Comparison of ENCODE assay signal across 23 cellular contexts in the genomic region with DNA sequence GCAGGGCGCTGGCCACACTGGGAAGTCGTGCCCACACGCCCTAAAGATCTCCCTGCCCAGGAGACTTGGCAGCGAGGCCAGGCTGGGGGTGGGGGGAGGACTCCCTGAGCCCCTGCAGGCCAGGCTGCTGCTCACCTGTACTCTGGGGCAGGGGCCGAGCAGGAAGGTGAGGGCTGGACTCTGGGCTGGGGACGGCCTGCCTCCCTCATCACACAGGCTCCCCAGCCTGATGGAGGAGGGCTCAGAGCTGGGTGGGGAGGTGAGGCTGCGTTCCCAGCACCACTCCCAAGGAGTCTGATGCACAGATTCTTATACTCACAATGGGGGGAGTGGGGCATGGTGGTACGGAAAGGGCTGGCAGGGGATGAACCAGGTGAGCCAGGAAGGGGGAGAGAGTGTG.
DNase-seq lines count a peak whose midpoint lies in the region; ATAC-seq and FAIRE-seq lines count a peak whose summit lies in the region.
"Had no signal": no experiment of that assay in that cellular context is flagged by ENCODE, and none has a peak within 500 bp of the region (broad histone marks: within the 10 kb centered on the region; RNA-seq: fewer than 3 reads in every experiment).

No MANE protein-coding gene starts in this region.

- H3K4me3 ChIP-seq in HAP-1 (peak overlapping the region; percentile 43), MG63 (no peak overlapping the region)
- H3K4me3 ChIP-seq: cardiac muscle cell, GM12878 had no signal

- no peak for DNase-seq in activated T-cell treated with anti-CD3 and anti-CD28 coated beads, Interleukin-2, amount 50 U/mL, for 24 hours
- DNase-seq in activated T-cell treated with anti-CD3 and anti-CD28 coated beads for 4 hours (no peak), HAP-1 (ENCODE audit: low spot score in 2 of 2) (no peak), MG63 (no peak), urothelium cell line (ENCODE audit: low spot score) (no peak), globus pallidus (ENCODE audit: low spot score) (no peak)
- DNase-seq in activated CD8-positive, alpha-beta T cell treated with anti-CD3 and anti-CD28 coated beads, Interleukin-2, amount 10 ng/mL, durations not matched to agents 7 days and 5 days: no peak
- no peak for DNase-seq in natural killer cell treated with Interleukin-12 subunit alpha and Interleukin-12 subunit beta and Interleukin-15 and Interleukin-18, amount 100 ng/mL, for 72 hours (ENCODE audit: low spot score)
- DNase-seq: activated gamma-delta T cell; amygdala; C1 segment of cervical spinal cord; Karpas-422; NCI-H1092 treated with DMSO at 0.1 percent for 48 hours; NCI-H2107; occipital lobe; retina; SK-N-SH; stimulated activated CD8-positive, alpha-beta memory T cell treated with anti-CD3 and anti-CD28 coated beads, Interleukin-4, amount 100 ng/mL, for 48 hours; T1000 had no signal

- peak overlapping the region; percentile 54 for H3K4me3 Mint-ChIP-seq in activated T-cell treated with anti-CD3 and anti-CD28 coated beads, Interleukin-2, amount 50 U/mL, for 24 hours
- peak overlapping the region; percentile 36 for H3K4me3 Mint-ChIP-seq in activated CD8-positive, alpha-beta T cell treated with anti-CD3 and anti-CD28 coated beads, Interleukin-2, amount 10 ng/mL, durations not matched to agents 7 days and 5 days
- H3K4me3 Mint-ChIP-seq in natural killer cell treated with Interleukin-12 subunit alpha and Interleukin-12 subunit beta and Interleukin-15 and Interleukin-18, amount 100 ng/mL, for 72 hours: peak overlapping the region; percentile 45

- no peaks in the 10 kb centered on the region for H3K9me3 Mint-ChIP-seq in activated T-cell treated with anti-CD3 and anti-CD28 coated beads, Interleukin-2, amount 50 U/mL, for 24 hours
- H3K9me3 Mint-ChIP-seq in activated CD8-positive, alpha-beta T cell treated with anti-CD3 and anti-CD28 coated beads, Interleukin-2, amount 10 ng/mL, durations not matched to agents 7 days and 5 days (ENCODE audit: insufficient read depth): no peaks in the 10 kb centered on the region
- H3K9me3 Mint-ChIP-seq in natural killer cell treated with Interleukin-12 subunit alpha and Interleukin-12 subunit beta and Interleukin-15 and Interleukin-18, amount 100 ng/mL, for 72 hours: no peaks in the 10 kb centered on the region
- H3K9me3 Mint-ChIP-seq: dendritic cell treated with granulocyte-macrophage colony-stimulating factor and Interleukin-4, amounts not matched to agents 40 ng/mL and 50 ng/mL, for 4 days had no signal

- in situ Hi-C loops in HAP-1 (cut with MboI; ENCODE audit: low sequenced_read_pairs): no loop called here

- no peak for FAIRE-seq in urothelium cell line (lab: Jason Lieb, UNC)
- FAIRE-seq: GM12878, islet of Langerhans had no signal

- H3K36me3 Mint-ChIP-seq in activated T-cell treated with anti-CD3 and anti-CD28 coated beads, Interleukin-2, amount 50 U/mL, for 24 hours (ENCODE audit: low read depth): no peaks in the 10 kb centered on the region
- no peaks in the 10 kb centered on the region for H3K36me3 Mint-ChIP-seq in activated CD8-positive, alpha-beta T cell treated with anti-CD3 and anti-CD28 coated beads, Interleukin-2, amount 10 ng/mL, durations not matched to agents 7 days and 5 days (ENCODE audit: low read depth)
- H3K36me3 Mint-ChIP-seq in natural killer cell treated with Interleukin-12 subunit alpha and Interleukin-12 subunit beta and Interleukin-15 and Interleukin-18, amount 100 ng/mL, for 72 hours: no peaks in the 10 kb centered on the region

- H3K4me1 ChIP-seq in HAP-1: peaks cover 19% of the 10 kb centered on the region

- H3K27me3 Mint-ChIP-seq in activated T-cell treated with anti-CD3 and anti-CD28 coated beads, Interleukin-2, amount 50 U/mL, for 24 hours: peaks cover 9% of the 10 kb centered on the region
- H3K27me3 Mint-ChIP-seq in activated CD8-positive, alpha-beta T cell treated with anti-CD3 and anti-CD28 coated beads, Interleukin-2, amount 10 ng/mL, durations not matched to agents 7 days and 5 days (ENCODE audit: low read depth): peaks cover 2% of the 10 kb centered on the region
- peaks cover 0 to 5% of the 10 kb centered on the region in 2 donors for H3K27me3 Mint-ChIP-seq in natural killer cell treated with Interleukin-12 subunit alpha and Interleukin-12 subunit beta and Interleukin-15 and Interleukin-18, amount 100 ng/mL, for 72 hours

- CTCF ChIA-PET in activated CD8-positive, alpha-beta T cell treated with anti-CD3 and anti-CD28 coated beads, Interleukin-2, amount 10 ng/mL, durations not matched to agents 7 days and 5 days (lab: Charles Lee): no interaction called here

- no peak overlapping the region for H3K27ac Mint-ChIP-seq in activated T-cell treated with anti-CD3 and anti-CD28 coated beads, Interleukin-2, amount 50 U/mL, for 24 hours
- H3K27ac Mint-ChIP-seq in activated CD8-positive, alpha-beta T cell treated with anti-CD3 and anti-CD28 coated beads, Interleukin-2, amount 10 ng/mL, durations not matched to agents 7 days and 5 days: peak overlapping the region; percentile 79
- no peak overlapping the region for H3K27ac Mint-ChIP-seq in natural killer cell treated with Interleukin-12 subunit alpha and Interleukin-12 subunit beta and Interleukin-15 and Interleukin-18, amount 100 ng/mL, for 72 hours
- H3K27ac Mint-ChIP-seq: dendritic cell treated with granulocyte-macrophage colony-stimulating factor and Interleukin-4, amounts not matched to agents 40 ng/mL and 50 ng/mL, for 4 days had no signal

- H3K9me3 ChIP-seq in HAP-1 (no peaks in the 10 kb centered on the region), MG63 (no peaks in the 10 kb centered on the region)
- H3K9me3 ChIP-seq: SK-N-SH had no signal

- H3K36me3 ChIP-seq in HAP-1 (replicated peaks) (peaks cover 5% of the 10 kb centered on the region; the same call in 1 of the 2 replicates), MG63 (no peaks in the 10 kb centered on the region)

- H3K4me1 Mint-ChIP-seq in activated T-cell treated with anti-CD3 and anti-CD28 coated beads, Interleukin-2, amount 50 U/mL, for 24 hours (ENCODE audit: low read depth): peaks cover 22% of the 10 kb centered on the region
- H3K4me1 Mint-ChIP-seq in activated CD8-positive, alpha-beta T cell treated with anti-CD3 and anti-CD28 coated beads, Interleukin-2, amount 10 ng/mL, durations not matched to agents 7 days and 5 days (ENCODE audit: low read depth): peaks cover 36% of the 10 kb centered on the region
- H3K4me1 Mint-ChIP-seq in natural killer cell treated with Interleukin-12 subunit alpha and Interleukin-12 subunit beta and Interleukin-15 and Interleukin-18, amount 100 ng/mL, for 72 hours (ENCODE audit: low read depth in 2 of 2): peaks cover 21 to 27% of the 10 kb centered on the region in 2 donors

- H3K27me3 ChIP-seq in HAP-1 (ENCODE audit: low read depth): no peaks in the 10 kb centered on the region
- H3K27me3 ChIP-seq in MG63: no peaks in the 10 kb centered on the region
- H3K27me3 ChIP-seq: cardiac muscle cell had no signal

- no peak for ATAC-seq in activated CD8-positive, alpha-beta T cell treated with anti-CD3 and anti-CD28 coated beads, Interleukin-2, amount 10 ng/mL, durations not matched to agents 7 days and 5 days
- ATAC-seq in natural killer cell treated with Interleukin-12 subunit alpha and Interleukin-12 subunit beta and Interleukin-15 and Interleukin-18, amount 100 ng/mL, for 72 hours: no peak
- ATAC-seq: GM12878 had no signal

- POLR2A ChIA-PET in activated CD8-positive, alpha-beta T cell treated with anti-CD3 and anti-CD28 coated beads, Interleukin-2, amount 10 ng/mL, durations not matched to agents 7 days and 5 days (lab: Charles Lee): no interaction called here
